8 cellular contexts compared by ENCODE assay signal in genomic region chr1:153956997-153957715, GRCh38. TPM values are rescaled to one million over a fixed set of nuclear protein-coding genes. Genes with fewer than 3 reads are reported as not detected.
DNase-seq lines count a peak whose midpoint lies in the region; ATAC-seq and TF ChIP-seq lines count a peak whose summit lies in the region.

No MANE protein-coding gene starts in this region.

- H2BK5ac ChIP-seq in mesenchymal stem cell (ENCODE audit: low read depth, low read length, poor library complexity, severe bottlenecking) = no peak overlapping the region

- ATAC-seq in upper lobe of right lung = no peak
- ATAC-seq in GM21447 (IDR thresholded peaks at IDR 0.05; ENCODE audit: unreplicated experiment) = no peak
- ATAC-seq in GM18502 (IDR thresholded peaks at IDR 0.05; ENCODE audit: poor library complexity, unreplicated experiment) = no peak

- peak overlapping the region; percentile 57 for H3K27ac ChIP-seq in mesenchymal stem cell (ENCODE audit: low read length, poor library complexity, severe bottlenecking)
- H3K27ac ChIP-seq in upper lobe of right lung = peak overlapping the region; percentile 88

- no peak overlapping the region for H4K8ac ChIP-seq in mesenchymal stem cell (ENCODE audit: low read length)

- no peak overlapping the region for H2AK5ac ChIP-seq in mesenchymal stem cell (ENCODE audit: low read length, severe bottlenecking)

- CTCF ChIA-PET in activated naive CD4-positive, alpha-beta T cell treated with anti-CD3 and anti-CD28 coated beads for 36 hours (lab: Charles Lee) = interaction anchor here (0.6 to 2.0 kb wide), 6 partner anchors 10 to 307 kb away, joined by 4 to 10 read pairs (median 6); partner anchors contain the start of genes CREB3L4, DENND4B, JTB and RAB13

- peaks cover 26% of the 10 kb centered on the region for H3K79me1 ChIP-seq in mesenchymal stem cell (replicated peaks; ENCODE audit: low read length, poor library complexity, severe bottlenecking)

- intact Hi-C loops in activated naive CD4-positive, alpha-beta T cell treated with anti-CD3 and anti-CD28 coated beads for 36 hours (cut with micrococcal nuclease) = loop anchor here (1.0 to 5.0 kb wide), 3 partner anchors 230 to 315 kb away; partner anchors contain the start of genes HAX1, INTS3 and UBAP2L
- intact Hi-C loops in upper lobe of right lung (cut with DNase I) = no loop called here

- peak overlapping the region; percentile 88 to 94 for H3K4me3 ChIP-seq in mesenchymal stem cell (ENCODE audit: insufficient read depth in 1 of 2, low read depth in 1 of 2, low read length in 2 of 2)
- H3K4me3 ChIP-seq in upper lobe of right lung = peak overlapping the region; percentile 88

- no peak overlapping the region for H3K23ac ChIP-seq in mesenchymal stem cell (ENCODE audit: low read length in 2 of 2)

- peak overlapping the region; percentile 92 for H3K27ac Mint-ChIP-seq in activated naive CD4-positive, alpha-beta T cell treated with anti-CD3 and anti-CD28 coated beads for 36 hours
- H3K27ac Mint-ChIP-seq in brain = peak overlapping the region; percentile 70 to 91 (median 86)

- no peaks in the 10 kb centered on the region for H3K9me3 Mint-ChIP-seq in activated naive CD4-positive, alpha-beta T cell treated with anti-CD3 and anti-CD28 coated beads for 36 hours
- no peaks in the 10 kb centered on the region for H3K9me3 Mint-ChIP-seq in brain

- H3K27me3 Mint-ChIP-seq in activated naive CD4-positive, alpha-beta T cell treated with anti-CD3 and anti-CD28 coated beads for 36 hours (ENCODE audit: low read depth) = no peaks in the 10 kb centered on the region
- H3K27me3 Mint-ChIP-seq in brain = peaks cover 6% of the 10 kb centered on the region

- no peak overlapping the region for H3K18ac ChIP-seq in mesenchymal stem cell (ENCODE audit: low read depth in 1 of 2, low read length in 2 of 2)

- peak overlapping the region; percentile 82 for H3K4me2 ChIP-seq in mesenchymal stem cell (ENCODE audit: low read length, poor library complexity, severe bottlenecking)

- H3K4me1 ChIP-seq in mesenchymal stem cell (ENCODE audit: control insufficient read depth, insufficient read depth, low read depth, low read length) (peaks cover 17% of the 10 kb centered on the region), upper lobe of right lung (peaks cover 52% of the 10 kb centered on the region)

- peak overlapping the region; percentile 68 for H2BK15ac ChIP-seq in mesenchymal stem cell (ENCODE audit: low read depth, poor library complexity, severe bottlenecking)

- H3K27me3 ChIP-seq in mesenchymal stem cell (ENCODE audit: control insufficient read depth in 1 of 2, insufficient read depth in 1 of 2, low read length in 2 of 2) = no peaks in the 10 kb centered on the region
- H3K27me3 ChIP-seq in upper lobe of right lung = no peaks in the 10 kb centered on the region

- no peak for DNase-seq in activated naive CD4-positive, alpha-beta T cell treated with anti-CD3 and anti-CD28 coated beads for 36 hours
- no peak for DNase-seq in activated naive CD4-positive, alpha-beta T cell (lab: John Stamatoyannopoulos, UW)
- DNase-seq in mesenchymal stem cell (no peak), upper lobe of right lung (no peak), NOMO-1 (lab: John Stamatoyannopoulos, UW; ENCODE audit: unreplicated experiment in 2 of 2) (no peak)

- no peak overlapping the region for H2BK120ac ChIP-seq in mesenchymal stem cell (ENCODE audit: low read depth, low read length)

- H3K14ac ChIP-seq in mesenchymal stem cell (ENCODE audit: low read length in 2 of 2) = no peak overlapping the region

- no peak overlapping the region for H2BK12ac ChIP-seq in mesenchymal stem cell (ENCODE audit: low read length in 2 of 2)

- no peak for TF ChIP-seq CTCF in brain (conservative IDR thresholded peaks at IDR 0.05)
- TF ChIP-seq CTCF in upper lobe of right lung (IDR thresholded peaks at IDR 0.05) = no peak

- H3K4ac ChIP-seq in mesenchymal stem cell (ENCODE audit: low read depth in 1 of 2, low read length in 2 of 2) = no peak overlapping the region

- no peak overlapping the region for H2AFZ ChIP-seq in mesenchymal stem cell (ENCODE audit: low read depth, low read length)

- H3K4me1 Mint-ChIP-seq in activated naive CD4-positive, alpha-beta T cell treated with anti-CD3 and anti-CD28 coated beads for 36 hours (ENCODE audit: low read depth) = peaks cover 48% of the 10 kb centered on the region
- H3K4me1 Mint-ChIP-seq in brain = peaks cover 54% of the 10 kb centered on the region

- 32% methylated on average over 5 of the region's 6 CpGs for WGBS in mesenchymal stem cell

- H3K4me3 Mint-ChIP-seq in activated naive CD4-positive, alpha-beta T cell treated with anti-CD3 and anti-CD28 coated beads for 36 hours = peak overlapping the region; percentile 86
- H3K4me3 Mint-ChIP-seq in brain = peak overlapping the region; percentile 96 to 99 (median 97)

- peak overlapping the region; percentile 96 for H3K9ac ChIP-seq in mesenchymal stem cell (ENCODE audit: low read length)

- peaks cover 40 to 47% of the 10 kb centered on the region in 2 experiments for H3K36me3 ChIP-seq in mesenchymal stem cell (ENCODE audit: control insufficient read depth in 1 of 2, insufficient read depth in 2 of 2, low read depth in 1 of 2, low read length in 2 of 2)
- H3K36me3 ChIP-seq in upper lobe of right lung = peaks cover 42% of the 10 kb centered on the region

- H3K36me3 Mint-ChIP-seq in activated naive CD4-positive, alpha-beta T cell treated with anti-CD3 and anti-CD28 coated beads for 36 hours (ENCODE audit: low read depth) = peaks cover 12% of the 10 kb centered on the region
- H3K36me3 Mint-ChIP-seq in brain = peaks cover 23% of the 10 kb centered on the region

- H3K9me3 ChIP-seq in mesenchymal stem cell (ENCODE audit: control insufficient read depth, low read length) = no peaks in the 10 kb centered on the region
- H3K9me3 ChIP-seq in upper lobe of right lung = no peaks in the 10 kb centered on the region

- no peak overlapping the region for H4K91ac ChIP-seq in mesenchymal stem cell (ENCODE audit: low read length)

RNA-seq across cellular contexts. Expression of gene CRTC2, which starts 1.3 kb away (rescaled TPM):
- total RNA-seq in activated naive CD4-positive, alpha-beta T cell treated with anti-CD3 and anti-CD28 coated beads for 36 hours = 10 to 100 TPM; 72.6 to 83.0 TPM
- 39.3 TPM for polyA plus RNA-seq in brain (ENCODE audit: insufficient read depth, low read depth, low replicate concordance)
- polyA plus RNA-seq in mesenchymal stem cell (2013, experiment 1 of 2) = 30.3 TPM
- polyA plus RNA-seq in mesenchymal stem cell (2013, experiment 2 of 2) = 27.0 TPM
- total RNA-seq in upper lobe of right lung = 52.7 TPM

RNA-seq across cellular contexts. Expression of gene SLC39A1, which starts 6.2 kb away (rescaled TPM):
- total RNA-seq in activated naive CD4-positive, alpha-beta T cell treated with anti-CD3 and anti-CD28 coated beads for 36 hours = 10 to 100 TPM; 51.0 to 52.1 TPM
- 52.2 TPM for polyA plus RNA-seq in brain (ENCODE audit: insufficient read depth, low read depth, low replicate concordance)
- polyA plus RNA-seq in mesenchymal stem cell (2013, experiment 1 of 2) = 106 TPM
- polyA plus RNA-seq in mesenchymal stem cell (2013, experiment 2 of 2) = 105 TPM
- total RNA-seq in upper lobe of right lung = 120 TPM

RNA-seq across cellular contexts. Expression of gene CREB3L4, which starts 10.5 kb away (rescaled TPM):
- total RNA-seq in activated naive CD4-positive, alpha-beta T cell treated with anti-CD3 and anti-CD28 coated beads for 36 hours = 1 to 10 TPM; 5.6 to 7.4 TPM
- 44.9 TPM for polyA plus RNA-seq in brain (ENCODE audit: insufficient read depth, low read depth, low replicate concordance)
- 3.3 TPM for polyA plus RNA-seq in mesenchymal stem cell (2013, experiment 1 of 2)
- 2.9 TPM for polyA plus RNA-seq in mesenchymal stem cell (2013, experiment 2 of 2)
- total RNA-seq in upper lobe of right lung = 10.5 TPM

RNA-seq across cellular contexts. Expression of gene DENND4B, which starts 10.6 kb away (rescaled TPM):
- total RNA-seq in activated naive CD4-positive, alpha-beta T cell treated with anti-CD3 and anti-CD28 coated beads for 36 hours = 100 to 1,000 TPM; 124 to 130 TPM
- polyA plus RNA-seq in brain (ENCODE audit: insufficient read depth, low read depth, low replicate concordance) = 27.6 TPM
- polyA plus RNA-seq in mesenchymal stem cell (2013, experiment 1 of 2) = 21.7 TPM
- 18.0 TPM for polyA plus RNA-seq in mesenchymal stem cell (2013, experiment 2 of 2)
- total RNA-seq in upper lobe of right lung = 83.7 TPM

RNA-seq across cellular contexts. Expression of gene JTB, which starts 20.3 kb away (rescaled TPM):
- total RNA-seq in activated naive CD4-positive, alpha-beta T cell treated with anti-CD3 and anti-CD28 coated beads for 36 hours = 100 to 1,000 TPM; 126 to 131 TPM
- polyA plus RNA-seq in brain (ENCODE audit: insufficient read depth, low read depth, low replicate concordance) = 133 TPM
- polyA plus RNA-seq in mesenchymal stem cell (2013, experiment 1 of 2) = 145 TPM
- polyA plus RNA-seq in mesenchymal stem cell (2013, experiment 2 of 2) = 154 TPM
- 129 TPM for total RNA-seq in upper lobe of right lung
